Comparison of ENCODE assay signal across 33 cellular contexts in the genomic region with DNA sequence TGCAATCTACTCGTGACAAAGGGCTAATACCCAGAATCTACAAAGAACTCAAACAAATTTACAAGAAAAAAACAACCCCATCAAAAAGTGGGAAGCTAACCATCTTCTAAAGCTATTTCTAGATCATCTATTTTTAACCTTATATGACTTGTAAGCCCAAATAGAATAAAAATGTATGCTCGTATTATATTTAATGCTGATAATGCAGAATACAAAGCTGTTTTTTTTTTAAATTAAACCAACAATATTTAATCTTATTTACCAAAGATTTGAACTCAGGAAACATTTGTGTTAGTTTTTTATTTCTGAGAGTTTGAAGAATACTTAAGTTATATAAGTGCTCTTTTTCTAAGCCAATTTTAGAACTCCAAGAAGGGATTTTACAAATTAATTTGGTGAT.
"Had no signal": no experiment of that assay in that cellular context is flagged by ENCODE, and none has a peak within 500 bp of the region (broad histone marks: within the 10 kb centered on the region; RNA-seq: fewer than 3 reads in every experiment).

No MANE protein-coding gene starts in this region.

- H3K27me3 ChIP-seq: adrenal gland, ascending aorta, body of pancreas, brain microvascular endothelial cell, breast epithelium, cardiac muscle cell had no signal

- H3K36me3 ChIP-seq: adrenal gland, ascending aorta, brain microvascular endothelial cell, breast epithelium, cardiac muscle cell had no signal

- DNase-seq: activated effector memory CD4-positive, alpha-beta T cell treated with anti-CD3 and anti-CD28 coated beads, Interleukin-2, amount 50 U/mL, for 16 hours; activated effector memory CD4-positive, alpha-beta T cell treated with Interleukin-2 at 50 U/mL for 16 hours; activated gamma-delta T cell; activated gamma-delta T cell treated with Interleukin-2 at 50 U/mL for 16 hours; activated naive CD4-positive, alpha-beta T cell; activated naive CD4-positive, alpha-beta T cell treated with anti-CD3 and anti-CD28 coated beads for 36 hours; activated naive CD4-positive, alpha-beta T cell treated with anti-CD3 and anti-CD28 coated beads, Interleukin-2, amount 10 ng/mL, durations not matched to agents 7 days and 5 days; activated naive CD4-positive, alpha-beta T cell treated with anti-CD3 and anti-CD28 coated beads, Interleukin-2, amount 50 U/mL, for 16 hours; activated naive CD4-positive, alpha-beta T cell treated with Interleukin-2 at 50 U/mL for 16 hours; activated naive CD8-positive, alpha-beta T cell treated with anti-CD3 and anti-CD28 coated beads for 36 hours; activated naive CD8-positive, alpha-beta T cell treated with anti-CD3 and anti-CD28 coated beads, Interleukin-2, amount 10 ng/mL, durations not matched to agents 7 days and 5 days; activated naive CD8-positive, alpha-beta T cell treated with anti-CD3 and anti-CD28 coated beads, Interleukin-2, amount 50 U/mL, for 24 hours; activated T-cell treated with anti-CD3 and anti-CD28 coated beads, Interleukin-2, amount 50 U/mL, for 4 hours; activated T-cell treated with anti-CD3 and anti-CD28 coated beads, Interleukin-2, amount 50 U/mL, for 48 hours; activated T-cell treated with anti-CD3 and anti-CD28 coated beads, Interleukin-2, amount 50 U/mL, for 72 hours; adrenal gland; amniotic stem cell; amygdala; anterior cingulate cortex; aorta; body of pancreas; brain microvascular endothelial cell; caudate nucleus; central memory CD4-positive, alpha-beta T cell; cerebellar nuclear complex had no signal

- FAIRE-seq: astrocyte, bronchial epithelial cell, colon had no signal

- ATAC-seq: activated naive CD4-positive, alpha-beta T cell treated with anti-CD3 and anti-CD28 coated beads, Interleukin-2, amount 50 U/mL, for 72 hours; activated naive CD8-positive, alpha-beta T cell treated with anti-CD3 and anti-CD28 coated beads, Interleukin-2, amount 50 U/mL, for 24 hours; activated T-cell treated with anti-CD3 and anti-CD28 coated beads, Interleukin-2, amount 50 U/mL, for 4 hours; activated T-cell treated with anti-CD3 and anti-CD28 coated beads, Interleukin-2, amount 50 U/mL, for 72 hours; activated T-helper 17 cell treated with anti-CD3 and anti-CD28 coated beads, Interleukin-2, amount 50 U/mL, for 72 hours; body of pancreas had no signal

- H3K4me3 ChIP-seq: adrenal gland, ascending aorta, body of pancreas, breast epithelium, cardiac muscle cell had no signal

- H3K27ac ChIP-seq: adrenal gland, ascending aorta, body of pancreas, brain microvascular endothelial cell, breast epithelium, cardiac muscle cell had no signal

- H3K4me1 ChIP-seq: adrenal gland, ascending aorta, body of pancreas, breast epithelium had no signal

- H3K9me3 ChIP-seq: adrenal gland, ascending aorta, body of pancreas, breast epithelium had no signal
